ENCODE assay signal across 12 cellular contexts in genomic region chr9:89020754-89021153, GRCh38. TPM values are rescaled to one million over a fixed set of nuclear protein-coding genes. Genes with fewer than 3 reads are reported as not detected.
"Had no signal": no experiment of that assay in that cellular context is flagged by ENCODE, and none has a peak within 500 bp of the region (broad histone marks: within the 10 kb centered on the region; RNA-seq: fewer than 3 reads in every experiment).

No MANE protein-coding gene starts in this region.

- H3K27me3 ChIP-seq: colonic mucosa had no signal

- H3K4me1 ChIP-seq: colonic mucosa had no signal

- H3K4me3 ChIP-seq: colonic mucosa, lung, skin epidermis had no signal

- H3K27ac ChIP-seq: colonic mucosa, WERI-Rb-1 had no signal

- H3K9me3 ChIP-seq: colonic mucosa had no signal

- ATAC-seq: activated T-cell treated with anti-CD3 and anti-CD28 coated beads, Interleukin-2, amount 50 U/mL, for 4 hours had no signal

- H3K36me3 ChIP-seq: colonic mucosa, WERI-Rb-1 had no signal

- DNase-seq: activated CD4-positive, alpha-beta memory T cell treated with anti-CD3 and anti-CD28 coated beads, Interleukin-2, amount 10 ng/mL, durations not matched to agents 7 days and 5 days; activated effector memory CD4-positive, alpha-beta T cell treated with anti-CD3 and anti-CD28 coated beads, Interleukin-2, amount 50 U/mL, for 16 hours; activated T-cell treated with anti-CD3 and anti-CD28 coated beads, Interleukin-2, amount 50 U/mL, for 4 hours; central memory CD4-positive, alpha-beta T cell; colonic mucosa; naive B cell; stimulated activated CD4-positive, alpha-beta T cell treated with anti-CD3 and anti-CD28 coated beads, Interleukin-15, amount 100 ng/mL, for 24 hours; stimulated activated CD4-positive, alpha-beta T cell treated with anti-CD3 and anti-CD28 coated beads, Interleukin-4, amount 100 ng/mL, for 1 hour; stimulated activated naive CD4-positive, alpha-beta T cell; WERI-Rb-1 had no signal

RNA-seq across cellular contexts. Expression of gene S1PR3, which starts 29.5 kb away (rescaled TPM):
- total RNA-seq: activated CD4-positive, alpha-beta memory T cell treated with anti-CD3 and anti-CD28 coated beads, Interleukin-2, amount 10 ng/mL, durations not matched to agents 7 days and 5 days had no signal
